Comparison of ENCODE assay signal across 13 cellular contexts in genomic region chrX:96835660-96836289, GRCh38. TPM values are rescaled to one million over a fixed set of nuclear protein-coding genes. Genes with fewer than 3 reads are reported as not detected.
A peak's percentile ranks its signal among the peaks of the same experiment; 100 is the strongest.
DNase-seq lines count a peak whose midpoint lies in the region; ATAC-seq and TF ChIP-seq lines count a peak whose summit lies in the region.
"Had no signal": no experiment of that assay in that cellular context is flagged by ENCODE, and none has a peak within 500 bp of the region (broad histone marks: within the 10 kb centered on the region; RNA-seq: fewer than 3 reads in every experiment).

No MANE protein-coding gene starts in this region.

- H3K4me3 ChIP-seq in OCI-LY3 (ENCODE audit: low read length), result peak overlapping the region; percentile 42

- H3K36me3 ChIP-seq in OCI-LY3 (replicated peaks; ENCODE audit: low read depth, low read length), result no peaks in the 10 kb centered on the region

- H3K27ac Mint-ChIP-seq in stimulated activated effector memory CD8-positive, alpha-beta T cell treated with anti-CD3 and anti-CD28 coated beads, Interleukin-12 subunit alpha, Interleukin-12 subunit beta, amount 100 ng/mL, for 72 hours, result no peak overlapping the region
- H3K27ac Mint-ChIP-seq: activated T-helper 17 cell treated with anti-CD3 and anti-CD28 coated beads, Interleukin-2, amount 50 U/mL, for 72 hours; CD4-positive, CD25-positive, alpha-beta regulatory T cell had no signal

- peaks cover 38% of the 10 kb centered on the region for H3K4me1 ChIP-seq in OCI-LY3 (ENCODE audit: low read length)

- no peak overlapping the region for H2AFZ ChIP-seq in OCI-LY3 (ENCODE audit: low read depth, low read length)

- ATAC-seq in GM18861 (IDR thresholded peaks at IDR 0.05; ENCODE audit: unreplicated experiment) (peak; percentile 69), GM21526 (IDR thresholded peaks at IDR 0.05; ENCODE audit: low FRiP score, unreplicated experiment) (peak; percentile 67), HG03060 (IDR thresholded peaks at IDR 0.05; ENCODE audit: low read depth, unreplicated experiment) (peak; percentile 87)
- no peak for ATAC-seq in stimulated activated effector memory CD8-positive, alpha-beta T cell treated with anti-CD3 and anti-CD28 coated beads, Interleukin-12 subunit alpha, Interleukin-12 subunit beta, amount 100 ng/mL, for 72 hours
- ATAC-seq: activated T-helper 17 cell treated with anti-CD3 and anti-CD28 coated beads, Interleukin-2, amount 50 U/mL, for 72 hours had no signal

- H3K4me3 Mint-ChIP-seq in stimulated activated effector memory CD8-positive, alpha-beta T cell treated with anti-CD3 and anti-CD28 coated beads, Interleukin-12 subunit alpha, Interleukin-12 subunit beta, amount 100 ng/mL, for 72 hours, result no peak overlapping the region
- H3K4me3 Mint-ChIP-seq: activated T-helper 17 cell treated with anti-CD3 and anti-CD28 coated beads, Interleukin-2, amount 50 U/mL, for 72 hours; CD4-positive, CD25-positive, alpha-beta regulatory T cell had no signal

- no peaks in the 10 kb centered on the region for H3K9me3 Mint-ChIP-seq in stimulated activated effector memory CD8-positive, alpha-beta T cell treated with anti-CD3 and anti-CD28 coated beads, Interleukin-12 subunit alpha, Interleukin-12 subunit beta, amount 100 ng/mL, for 72 hours
- H3K9me3 Mint-ChIP-seq: activated T-helper 17 cell treated with anti-CD3 and anti-CD28 coated beads, Interleukin-2, amount 50 U/mL, for 72 hours; CD4-positive, CD25-positive, alpha-beta regulatory T cell had no signal

- H3K9ac ChIP-seq in OCI-LY3 (ENCODE audit: low read length), result no peak overlapping the region

- no peaks in the 10 kb centered on the region for H3K9me3 ChIP-seq in OCI-LY3 (ENCODE audit: insufficient read depth, low read length)

- H3K36me3 Mint-ChIP-seq in stimulated activated effector memory CD8-positive, alpha-beta T cell treated with anti-CD3 and anti-CD28 coated beads, Interleukin-12 subunit alpha, Interleukin-12 subunit beta, amount 100 ng/mL, for 72 hours, result no peaks in the 10 kb centered on the region
- H3K36me3 Mint-ChIP-seq: CD4-positive, CD25-positive, alpha-beta regulatory T cell had no signal

- H3K27ac ChIP-seq in OCI-LY3 (ENCODE audit: low read length), result peak overlapping the region; percentile 40
- H3K27ac ChIP-seq: VCaP had no signal

- no peak for DNase-seq in NCI-H510A (lab: John Stamatoyannopoulos, UW)
- DNase-seq in SK-N-DZ (ENCODE audit: low spot score), result no peak
- no peak for DNase-seq in stimulated activated effector memory CD8-positive, alpha-beta T cell treated with anti-CD3 and anti-CD28 coated beads, Interleukin-12 subunit alpha, Interleukin-12 subunit beta, amount 100 ng/mL, for 72 hours (ENCODE audit: low spot score in 2 of 2)
- no peak for DNase-seq in NCI-H1105 (lab: John Stamatoyannopoulos, UW)
- DNase-seq: CD4-positive, CD25-positive, alpha-beta regulatory T cell; NCI-H2081 treated with DMSO at 0.1 percent for 48 hours; RPMI8226 had no signal

- H3K27me3 ChIP-seq in OCI-LY3 (ENCODE audit: low read depth, low read length), result no peaks in the 10 kb centered on the region

- no peaks in the 10 kb centered on the region for H3K79me2 ChIP-seq in OCI-LY3 (ENCODE audit: low read length)

- TF ChIP-seq CTCF in OCI-LY3 (IDR thresholded peaks at IDR 0.05; ENCODE audit: low read depth, low read length), result no peak

- no peaks in the 10 kb centered on the region for H4K20me1 ChIP-seq in OCI-LY3 (ENCODE audit: insufficient read depth, low read length)

- H3K4me2 ChIP-seq in OCI-LY3 (ENCODE audit: low read length), result peak overlapping the region; percentile 44

- H3K4me1 Mint-ChIP-seq in stimulated activated effector memory CD8-positive, alpha-beta T cell treated with anti-CD3 and anti-CD28 coated beads, Interleukin-12 subunit alpha, Interleukin-12 subunit beta, amount 100 ng/mL, for 72 hours, result no peaks in the 10 kb centered on the region
- H3K4me1 Mint-ChIP-seq: activated T-helper 17 cell treated with anti-CD3 and anti-CD28 coated beads, Interleukin-2, amount 50 U/mL, for 72 hours had no signal

RNA-seq across cellular contexts. Expression of gene RPA4, which starts 47.9 kb away (rescaled TPM):
- 0.08 and 0.92 TPM in 2 replicates for polyA plus RNA-seq in SK-N-DZ (2014; cell fraction: cytosol; rRNA removed)
- 0.11 TPM in 1 of 2 replicates, not detected in the other for polyA plus RNA-seq in SK-N-DZ (2014; cell fraction: nucleus; rRNA removed)
